Comparison of ENCODE assay signal across 29 cellular contexts in the genomic region with DNA sequence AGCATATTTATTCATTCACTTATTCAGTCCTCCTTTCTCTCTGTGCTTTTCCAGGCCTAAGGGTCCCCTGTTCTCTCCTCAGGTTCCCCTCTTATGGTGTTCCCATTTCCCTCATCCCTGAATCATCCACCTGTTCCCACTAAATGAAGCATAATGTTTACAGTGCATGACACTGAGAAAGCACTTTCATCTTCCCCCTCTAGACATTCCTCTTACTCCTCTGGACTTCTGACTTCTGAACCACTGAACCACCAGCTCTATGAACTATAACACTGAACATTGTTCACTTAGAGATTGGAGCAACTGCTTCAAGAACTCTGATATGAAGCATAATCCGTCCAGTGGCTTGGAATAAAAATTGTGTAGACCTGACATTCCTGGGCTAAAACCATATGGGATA. TPM values are rescaled to one million over a fixed set of nuclear protein-coding genes. Genes with fewer than 3 reads are reported as not detected.
"Had no signal": no experiment of that assay in that cellular context is flagged by ENCODE, and none has a peak within 500 bp of the region (broad histone marks: within the 10 kb centered on the region; RNA-seq: fewer than 3 reads in every experiment).

No MANE protein-coding gene starts in this region.

- DNase-seq: activated CD4-positive, alpha-beta T cell treated with anti-CD3 and anti-CD28 coated beads for 4 hours; activated CD4-positive, alpha-beta T cell treated with anti-CD3 and anti-CD28 coated beads, Interleukin-2, amount 50 U/mL, for 1 hour; activated CD4-positive, alpha-beta T cell treated with anti-CD3 and anti-CD28 coated beads, Interleukin-2, amount 50 U/mL, for 48 hours; activated CD4-positive, CD25-positive, alpha-beta regulatory T cell; activated CD4-positive, CD25-positive, alpha-beta regulatory T cell treated with anti-CD3 and anti-CD28 coated beads, Interleukin-2, amount 50 U/mL, for 72 hours; activated CD8-positive, alpha-beta memory T cell treated with anti-CD3 and anti-CD28 coated beads for 24 hours; activated CD8-positive, alpha-beta memory T cell treated with anti-CD3 and anti-CD28 coated beads, Interleukin-2, amount 50 U/mL, for 4 hours; activated CD8-positive, alpha-beta T cell treated with anti-CD3 and anti-CD28 coated beads for 36 hours; activated effector memory CD4-positive, alpha-beta T cell treated with anti-CD3 and anti-CD28 coated beads, Interleukin-2, amount 50 U/mL, for 16 hours; activated naive CD4-positive, alpha-beta T cell treated with anti-CD3 and anti-CD28 coated beads for 36 hours; activated T-cell treated with anti-CD3 and anti-CD28 coated beads for 4 hours; activated T-cell treated with anti-CD3 and anti-CD28 coated beads, Interleukin-2, amount 50 U/mL, for 24 hours; activated T-cell treated with anti-CD3 and anti-CD28 coated beads, Interleukin-2, amount 50 U/mL, for 72 hours; amniotic stem cell; anterior cingulate cortex; brain microvascular endothelial cell; cortex of kidney; dermis blood vessel endothelial cell; effector CD4-positive, alpha-beta T cell; effector memory CD8-positive, alpha-beta T cell; esophagus squamous epithelium; head of caudate nucleus; hippocampal formation; T1000 had no signal

- H3K4me3 Mint-ChIP-seq: activated CD8-positive, alpha-beta T cell treated with anti-CD3 and anti-CD28 coated beads for 36 hours; activated naive CD4-positive, alpha-beta T cell treated with anti-CD3 and anti-CD28 coated beads for 36 hours; activated naive CD4-positive, alpha-beta T cell treated with anti-CD3 and anti-CD28 coated beads, Interleukin-2, amount 50 U/mL, for 24 hours; activated T-cell treated with anti-CD3 and anti-CD28 coated beads, Interleukin-2, amount 50 U/mL, for 24 hours; activated T-cell treated with anti-CD3 and anti-CD28 coated beads, Interleukin-2, amount 50 U/mL, for 72 hours; activated T-helper 17 cell treated with anti-CD3 and anti-CD28 coated beads, Interleukin-2, amount 50 U/mL, for 72 hours; effector memory CD8-positive, alpha-beta T cell had no signal

- H3K27me3 Mint-ChIP-seq: activated CD8-positive, alpha-beta T cell treated with anti-CD3 and anti-CD28 coated beads for 36 hours; activated naive CD4-positive, alpha-beta T cell treated with anti-CD3 and anti-CD28 coated beads, Interleukin-2, amount 50 U/mL, for 24 hours; activated T-cell treated with anti-CD3 and anti-CD28 coated beads, Interleukin-2, amount 50 U/mL, for 24 hours; activated T-helper 17 cell treated with anti-CD3 and anti-CD28 coated beads, Interleukin-2, amount 50 U/mL, for 72 hours; effector memory CD8-positive, alpha-beta T cell had no signal

- ATAC-seq: activated CD8-positive, alpha-beta T cell treated with anti-CD3 and anti-CD28 coated beads for 36 hours; activated T-cell treated with anti-CD3 and anti-CD28 coated beads, Interleukin-2, amount 50 U/mL, for 72 hours; activated T-helper 17 cell treated with anti-CD3 and anti-CD28 coated beads, Interleukin-2, amount 50 U/mL, for 72 hours; effector memory CD8-positive, alpha-beta T cell had no signal

- H3K4me1 Mint-ChIP-seq: activated T-helper 17 cell treated with anti-CD3 and anti-CD28 coated beads, Interleukin-2, amount 50 U/mL, for 72 hours had no signal

- H3K9me3 Mint-ChIP-seq: activated CD8-positive, alpha-beta T cell treated with anti-CD3 and anti-CD28 coated beads for 36 hours; activated naive CD4-positive, alpha-beta T cell treated with anti-CD3 and anti-CD28 coated beads for 36 hours; activated naive CD4-positive, alpha-beta T cell treated with anti-CD3 and anti-CD28 coated beads, Interleukin-2, amount 50 U/mL, for 24 hours; activated T-cell treated with anti-CD3 and anti-CD28 coated beads, Interleukin-2, amount 50 U/mL, for 24 hours; activated T-helper 17 cell treated with anti-CD3 and anti-CD28 coated beads, Interleukin-2, amount 50 U/mL, for 72 hours; effector memory CD8-positive, alpha-beta T cell had no signal

- H3K27ac ChIP-seq: brain microvascular endothelial cell, esophagus squamous epithelium had no signal

- H3K27ac Mint-ChIP-seq: activated CD8-positive, alpha-beta T cell treated with anti-CD3 and anti-CD28 coated beads for 36 hours; activated naive CD4-positive, alpha-beta T cell treated with anti-CD3 and anti-CD28 coated beads for 36 hours; activated naive CD4-positive, alpha-beta T cell treated with anti-CD3 and anti-CD28 coated beads, Interleukin-2, amount 50 U/mL, for 24 hours; activated T-cell treated with anti-CD3 and anti-CD28 coated beads, Interleukin-2, amount 50 U/mL, for 24 hours; activated T-cell treated with anti-CD3 and anti-CD28 coated beads, Interleukin-2, amount 50 U/mL, for 72 hours; activated T-helper 17 cell treated with anti-CD3 and anti-CD28 coated beads, Interleukin-2, amount 50 U/mL, for 72 hours; effector memory CD8-positive, alpha-beta T cell had no signal

RNA-seq across cellular contexts. Expression of a gene that starts 59.5 kb away (rescaled TPM):
- total RNA-seq: bronchial epithelial cell, chondrocyte, fibroblast of lung had no signal
